Comparison of ENCODE assay signal across 29 cellular contexts in the genomic region with DNA sequence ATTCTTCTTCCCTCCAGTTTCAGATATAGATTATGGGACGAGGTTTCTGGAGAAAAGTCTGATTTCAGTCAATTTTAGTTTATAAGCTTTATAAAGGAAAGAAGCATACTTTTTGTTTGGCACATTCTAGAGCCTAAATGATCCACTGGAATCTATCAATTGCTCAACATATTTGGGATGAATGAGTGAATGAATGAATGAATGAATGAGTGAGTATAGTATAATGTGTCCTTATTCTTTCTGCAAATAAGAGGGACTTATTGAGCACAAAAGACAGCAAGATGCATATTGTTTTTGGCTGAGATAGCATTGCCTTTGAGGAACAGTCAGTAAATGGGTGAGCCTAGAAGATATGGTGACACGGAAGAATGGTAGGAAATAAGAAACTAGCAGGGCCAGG.
"Had no signal": no experiment of that assay in that cellular context is flagged by ENCODE, and none has a peak within 500 bp of the region (broad histone marks: within the 10 kb centered on the region; RNA-seq: fewer than 3 reads in every experiment).

No MANE protein-coding gene starts in this region.

- H3K27ac ChIP-seq: colonic mucosa, coronary artery, dorsolateral prefrontal cortex, epithelial cell of prostate, esophagus muscularis mucosa, esophagus squamous epithelium, foreskin keratinocyte, gastrocnemius medialis, gastroesophageal sphincter, heart left ventricle, heart right ventricle had no signal

- H3K27ac Mint-ChIP-seq: dendritic cell treated with granulocyte-macrophage colony-stimulating factor and Interleukin-4, amounts not matched to agents 40 ng/mL and 50 ng/mL, for 4 days; effector memory CD8-positive, alpha-beta T cell; endodermal cell had no signal

- H3K4me3 Mint-ChIP-seq: dendritic cell treated with granulocyte-macrophage colony-stimulating factor and Interleukin-4, amounts not matched to agents 40 ng/mL and 50 ng/mL, for 4 days; effector memory CD8-positive, alpha-beta T cell; endodermal cell had no signal

- H3K9me3 ChIP-seq: colonic mucosa, esophagus muscularis mucosa, esophagus squamous epithelium, gastrocnemius medialis, gastroesophageal sphincter, heart right ventricle had no signal

- ATAC-seq: effector memory CD8-positive, alpha-beta T cell; esophagus mucosa; foreskin keratinocyte; gastrocnemius medialis; gastroesophageal sphincter; heart left ventricle; heart right ventricle had no signal

- DNase-seq: colonic mucosa; cortex of kidney; dermis blood vessel endothelial cell; dorsolateral prefrontal cortex; effector CD4-positive, alpha-beta T cell; effector CD8-positive, alpha-beta T cell; effector memory CD4-positive, alpha-beta T cell; effector memory CD8-positive, alpha-beta T cell; endodermal cell; erythroblast; esophagus squamous epithelium; foreskin fibroblast; foreskin keratinocyte; foreskin melanocyte; gastrocnemius medialis; glutamatergic neuron; head of caudate nucleus; heart left ventricle; heart right ventricle had no signal

- FAIRE-seq: colon, endometrium, endothelial cell of umbilical vein, frontal cortex had no signal

- H3K36me3 ChIP-seq: colonic mucosa, esophagus muscularis mucosa, esophagus squamous epithelium, gastrocnemius medialis, gastroesophageal sphincter, heart left ventricle, heart right ventricle had no signal

- H3K9me3 Mint-ChIP-seq: dendritic cell treated with granulocyte-macrophage colony-stimulating factor and Interleukin-4, amounts not matched to agents 40 ng/mL and 50 ng/mL, for 4 days; endodermal cell had no signal

- H3K4me1 ChIP-seq: colonic mucosa, esophagus muscularis mucosa, esophagus squamous epithelium, foreskin keratinocyte, gastrocnemius medialis, gastroesophageal sphincter, heart left ventricle, heart right ventricle had no signal

- H3K4me3 ChIP-seq: colonic mucosa, coronary artery, dorsolateral prefrontal cortex, esophagus muscularis mucosa, esophagus squamous epithelium, gastrocnemius medialis, gastroesophageal sphincter, heart left ventricle, heart right ventricle had no signal

- H3K27me3 Mint-ChIP-seq: dendritic cell treated with granulocyte-macrophage colony-stimulating factor and Interleukin-4, amounts not matched to agents 40 ng/mL and 50 ng/mL, for 4 days; effector memory CD8-positive, alpha-beta T cell had no signal

- H3K27me3 ChIP-seq: colonic mucosa, dorsolateral prefrontal cortex, esophagus muscularis mucosa, esophagus squamous epithelium, foreskin keratinocyte, gastrocnemius medialis, gastroesophageal sphincter had no signal
